Comparison of ENCODE assay signal across 1 cellular context in genomic region chr11:12624595-12624994, GRCh38.
TF ChIP-seq lines count a peak whose summit lies in the region.

No MANE protein-coding gene starts in this region.

TF ChIP-seq in IMR-90, 13 proteins besides CTCF, POLR2A, EP300 and RAD21 (continued from another document):
- TF ChIP-seq USF2 (IDR thresholded peaks at IDR 0.05; ENCODE audit: low read depth, low read length) (no peak), MAFK (IDR thresholded peaks at IDR 0.05; ENCODE audit: low read depth, low read length) (no peak), SMC3 (IDR thresholded peaks at IDR 0.05; ENCODE audit: low read depth, low read length) (no peak), MXI1 (IDR thresholded peaks at IDR 0.05; ENCODE audit: borderline replicate concordance, low read depth, low read length) (no peak), RCOR1 (IDR thresholded peaks at IDR 0.05; ENCODE audit: insufficient replicate concordance, low read length) (no peak), MAZ (IDR thresholded peaks at IDR 0.05; ENCODE audit: borderline replicate concordance, low read depth, low read length) (no peak), CHD1 (IDR thresholded peaks at IDR 0.05; ENCODE audit: low read depth, low read length) (no peak), RFX5 (IDR thresholded peaks at IDR 0.05; ENCODE audit: low read depth, low read length) (no peak), NFE2L2 (IDR thresholded peaks at IDR 0.05; ENCODE audit: low read depth, low read length) (no peak), BHLHE40 (IDR thresholded peaks at IDR 0.05; ENCODE audit: low read depth, low read length) (no peak), ELK1 (IDR thresholded peaks at IDR 0.05; ENCODE audit: borderline replicate concordance, low read depth, low read length) (no peak), CEBPB (IDR thresholded peaks at IDR 0.05; ENCODE audit: low read depth, low read length) (no peak)
